Comparison of ENCODE assay signal across 11 cellular contexts in the genomic region with DNA sequence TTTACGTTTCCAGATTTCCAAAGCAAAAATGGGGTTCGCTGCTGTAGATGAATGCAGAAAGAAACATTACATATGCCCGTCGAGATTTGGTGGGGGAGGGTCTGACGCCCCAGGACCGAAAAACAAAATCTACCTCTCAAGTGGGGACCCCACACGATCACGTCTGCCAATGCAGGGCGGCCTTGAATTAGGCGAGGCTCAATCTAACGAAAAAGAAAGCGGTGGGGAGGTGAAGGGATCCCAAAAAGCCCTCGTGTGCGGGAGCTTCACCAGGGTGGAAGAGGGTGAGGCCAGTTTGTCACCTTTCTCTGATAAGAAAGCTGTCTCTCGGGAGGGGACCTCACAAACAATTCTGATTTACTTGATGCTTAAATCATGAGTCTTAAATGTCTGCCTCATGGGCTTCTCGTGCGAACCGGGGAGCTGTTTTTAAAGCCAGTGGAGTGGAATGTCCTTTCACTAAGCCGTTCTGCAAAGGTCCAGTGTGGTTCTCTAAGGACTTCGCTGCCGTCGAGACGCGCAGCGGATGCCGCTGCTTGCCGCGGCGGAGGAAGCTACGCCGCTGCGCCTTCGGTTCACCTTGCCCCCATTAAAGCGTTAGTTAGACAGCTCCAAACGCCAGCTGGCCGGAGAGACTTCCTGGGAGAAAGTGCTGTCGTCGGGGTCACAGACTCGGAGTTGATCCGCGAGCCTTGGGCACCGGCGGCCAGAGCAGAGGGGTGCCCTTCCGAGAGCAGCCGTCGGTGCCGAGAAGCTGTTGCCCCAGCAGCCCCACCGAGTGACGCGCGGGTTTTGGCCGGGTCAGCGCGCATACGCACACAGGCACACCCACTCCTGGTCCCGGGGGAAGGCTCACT. TPM values are rescaled to one million over a fixed set of nuclear protein-coding genes. Genes with fewer than 3 reads are reported as not detected.
DNase-seq lines count a peak whose midpoint lies in the region; TF ChIP-seq lines count a peak whose summit lies in the region.
"Had no signal": no experiment of that assay in that cellular context is flagged by ENCODE, and none has a peak within 500 bp of the region (broad histone marks: within the 10 kb centered on the region; RNA-seq: fewer than 3 reads in every experiment).

No MANE protein-coding gene starts in this region.

- H3K9me3 ChIP-seq in HUES64 (ENCODE audit: insufficient read depth, low read depth, low read length) = no peaks in the 10 kb centered on the region
- H3K9me3 ChIP-seq in effector memory CD4-positive, alpha-beta T cell (ENCODE audit: control insufficient read depth, low read length) = no peaks in the 10 kb centered on the region

- TF ChIP-seq CTCF in osteocyte (IDR thresholded peaks at IDR 0.05) = no peak

- H3K27me3 Mint-ChIP-seq in osteocyte (ENCODE audit: unreplicated experiment) = peaks cover 79% of the 10 kb centered on the region

- no peaks in the 10 kb centered on the region for H3K36me3 ChIP-seq in HUES64 (ENCODE audit: insufficient read depth, low read length)
- no peaks in the 10 kb centered on the region for H3K36me3 ChIP-seq in effector memory CD4-positive, alpha-beta T cell (ENCODE audit: control insufficient read depth, insufficient read depth, low read length)

- H3K4me1 Mint-ChIP-seq in osteocyte (ENCODE audit: unreplicated experiment) = peaks cover 36% of the 10 kb centered on the region

- DNase-seq in NCI-H2227 (lab: John Stamatoyannopoulos, UW; ENCODE audit: unreplicated experiment) (peak; percentile 23), NCI-H2227 treated with DMSO at 0.1 percent for 48 hours (lab: John Stamatoyannopoulos, UW) (no peak), osteocyte (ENCODE audit: extremely low spot score, unreplicated experiment) (peak; percentile 69), medulla oblongata (ENCODE audit: extremely low spot score) (no peak), NOMO-1 (lab: John Stamatoyannopoulos, UW; ENCODE audit: unreplicated experiment in 2 of 2) (no peak), putamen (ENCODE audit: low spot score) (no peak)
- no peak for DNase-seq in effector memory CD4-positive, alpha-beta T cell
- DNase-seq: PC-3; stimulated activated CD4-positive, alpha-beta T cell treated with anti-CD3 and anti-CD28 coated beads, Interleukin-2, amount 100 ng/mL, for 48 hours had no signal

- H3K9me3 Mint-ChIP-seq in osteocyte (ENCODE audit: unreplicated experiment) = no peaks in the 10 kb centered on the region

- peak overlapping the region; percentile 38 for H3K4me3 Mint-ChIP-seq in osteocyte (ENCODE audit: unreplicated experiment)

- WGBS in HUES64 = 2% methylated on average over 56 of the region's 56 CpGs

- H3K4me3 ChIP-seq in HUES64 (ENCODE audit: low read length) = peak overlapping the region; percentile 46; the same call in 1 of the 2 replicates
- H3K4me3 ChIP-seq in effector memory CD4-positive, alpha-beta T cell (ENCODE audit: insufficient read depth, low read depth, low read length, poor library complexity, severe bottlenecking) = peak overlapping the region; percentile 68

- peaks cover 2% of the 10 kb centered on the region for H3K36me3 Mint-ChIP-seq in osteocyte (ENCODE audit: unreplicated experiment)

- no peak overlapping the region for H3K27ac ChIP-seq in HUES64 (ENCODE audit: low read depth, low read length)
- no peak overlapping the region for H3K27ac ChIP-seq in effector memory CD4-positive, alpha-beta T cell (ENCODE audit: insufficient read depth, low read length, poor library complexity, severe bottlenecking)

- no peak overlapping the region for H3K27ac Mint-ChIP-seq in osteocyte (ENCODE audit: unreplicated experiment)

- H3K4me1 ChIP-seq in HUES64 (ENCODE audit: insufficient read depth, low read length) = peaks cover 15% of the 10 kb centered on the region; the same call in 1 of the 2 replicates
- H3K4me1 ChIP-seq in effector memory CD4-positive, alpha-beta T cell (ENCODE audit: control insufficient read depth, insufficient read depth, low read length, poor library complexity, severe bottlenecking) = peaks cover 50% of the 10 kb centered on the region

- H3K27me3 ChIP-seq in HUES64 (ENCODE audit: insufficient read depth, low read length) = peaks cover 100% of the 10 kb centered on the region
- H3K27me3 ChIP-seq in effector memory CD4-positive, alpha-beta T cell (replicated peaks; ENCODE audit: control insufficient read depth, insufficient read depth, low read length, poor library complexity, severe bottlenecking) = peaks cover 79% of the 10 kb centered on the region

- H3K9ac ChIP-seq in HUES64 (ENCODE audit: low read depth, low read length) = no peak overlapping the region

RNA-seq across cellular contexts. Expression of gene HMX3, which starts 1.5 kb away (rescaled TPM):
- not detected for polyA plus RNA-seq in HUES64 (2013, experiment 1 of 2)
- polyA plus RNA-seq in HUES64 (2013, experiment 2 of 2) = not detected
- total RNA-seq in osteocyte = not detected in 2 replicates
- total RNA-seq: fibroblast of villous mesenchyme had no signal

RNA-seq across cellular contexts. Expression of gene HMX2, which starts 13.7 kb away (rescaled TPM):
- 0.85 TPM for polyA plus RNA-seq in HUES64 (2013, experiment 1 of 2)
- polyA plus RNA-seq in HUES64 (2013, experiment 2 of 2) = 1.0 TPM
- not detected in 2 replicates for total RNA-seq in osteocyte
- total RNA-seq: fibroblast of villous mesenchyme, PC-3 had no signal

RNA-seq across cellular contexts. Expression of gene BUB3, which starts 19.9 kb away (rescaled TPM):
- polyA plus RNA-seq in HUES64 (2013, experiment 1 of 2) = 156 TPM
- 157 TPM for polyA plus RNA-seq in HUES64 (2013, experiment 2 of 2)
- 84.4 and 97.0 TPM in 2 replicates for total RNA-seq in osteocyte

Comparison
In these comparisons a context has a peak if more than half of its experiments do, and no peak if none do; other contexts are left out.
1. DNase-seq: peak in NCI-H2227 (single experiment) and osteocyte (single experiment); none in NCI-H2227 treated with DMSO at 0.1 percent for 48 hours (single experiment), effector memory CD4-positive, alpha-beta T cell (0 of 3), medulla oblongata (single experiment), NOMO-1 (0 of 2) and putamen (single experiment).